Comparison of ENCODE assay signal across 13 cellular contexts in genomic region chr1:185520188-185520935, GRCh38.
DNase-seq lines count a peak whose midpoint lies in the region; ATAC-seq, FAIRE-seq and TF ChIP-seq lines count a peak whose summit lies in the region.
"Had no signal": no experiment of that assay in that cellular context is flagged by ENCODE, and none has a peak within 500 bp of the region (broad histone marks: within the 10 kb centered on the region; RNA-seq: fewer than 3 reads in every experiment).

No MANE protein-coding gene starts in this region.

- DNase-seq in A549 (ENCODE audit: low read depth in 1 of 2, low spot score in 1 of 2) = peak in 1 of 2 experiments; percentile 5
- no peak for DNase-seq in K562 (ENCODE audit: extremely low read depth in 1 of 4, low spot score in 3 of 4)
- no peak for DNase-seq in heart left ventricle
- no peak for DNase-seq in SW480 (ENCODE audit: low spot score)
- no peak for DNase-seq in uterus
- DNase-seq: endodermal cell, left ventricle myocardium superior had no signal

- CTCF ChIA-PET in A549 (lab: Yijun Ruan, JAX) = no interaction called here
- CTCF ChIA-PET in K562 (lab: Yijun Ruan, JAX; ENCODE audit: low intra/inter-chr PET ratio) = interaction anchor here (0.8 kb wide), 1 partner anchor 150 kb away, joined by 3 read pairs; no protein-coding TSS in a partner anchor

- no peak for TF ChIP-seq RAD21 in A549 (conservative IDR thresholded peaks at IDR 0.05 in 1 of 2, IDR thresholded peaks at IDR 0.05 in 1 of 2)
- TF ChIP-seq RAD21 in K562 (CRISPR knock-in tag; conservative IDR thresholded peaks at IDR 0.05 in 1 of 2, IDR thresholded peaks at IDR 0.05 in 1 of 2) = no peak

- no peak overlapping the region for H2AFZ ChIP-seq in K562 (ENCODE audit: low read depth, low read length)

- H3K4me2 ChIP-seq in A549 = no peak overlapping the region
- H3K4me2 ChIP-seq in K562 (ENCODE audit: insufficient read depth, low read length) = no peak overlapping the region

- no peak for TF ChIP-seq POLR2A in A549 (IDR thresholded peaks at IDR 0.05; ENCODE audit: low read length)
- TF ChIP-seq POLR2A in K562 (conservative IDR thresholded peaks at IDR 0.05) = no peak
- TF ChIP-seq POLR2A in heart left ventricle (IDR thresholded peaks at IDR 0.05) = no peak
- TF ChIP-seq POLR2A in uterus (IDR thresholded peaks at IDR 0.05) = no peak

- H3K9ac ChIP-seq in K562 (ENCODE audit: insufficient read depth in 1 of 2, low read depth in 2 of 2, low read length in 2 of 2) = no peak overlapping the region

- H3K4me3 ChIP-seq in A549 = no peak overlapping the region
- H3K4me3 ChIP-seq in K562 = no peak overlapping the region
- H3K4me3 ChIP-seq in heart left ventricle = no peak overlapping the region
- H3K4me3 ChIP-seq in uterus = no peak overlapping the region
- H3K4me3 ChIP-seq: right atrium auricular region, SJSA1 had no signal

- FAIRE-seq in A549 (lab: Jason Lieb, UNC) (peak; percentile 49), K562 (lab: Jason Lieb, UNC) (no peak)

- TF ChIP-seq EP300 in A549 (IDR thresholded peaks at IDR 0.05) (no peak), K562 (IDR thresholded peaks at IDR 0.05; ENCODE audit: low read length) (no peak)

- H3K36me3 ChIP-seq in K562 (ENCODE audit: control insufficient read depth, insufficient read depth, low read length) = no peaks in the 10 kb centered on the region
- H3K36me3 ChIP-seq in heart left ventricle = no peaks in the 10 kb centered on the region
- H3K36me3 ChIP-seq in uterus = no peaks in the 10 kb centered on the region
- H3K36me3 ChIP-seq: right atrium auricular region, SJSA1 had no signal

- no peaks in the 10 kb centered on the region for H3K27me3 ChIP-seq in K562 (ENCODE audit: control insufficient read depth in 2 of 2, insufficient read depth in 2 of 2, low read length in 2 of 2)
- no peaks in the 10 kb centered on the region for H3K27me3 ChIP-seq in heart left ventricle
- no peaks in the 10 kb centered on the region for H3K27me3 ChIP-seq in uterus
- H3K27me3 ChIP-seq: right atrium auricular region, SJSA1 had no signal

- intact Hi-C loops in K562 (cut with micrococcal nuclease) (no loop called here), heart left ventricle (cut with DNase I) (no loop called here), uterus (cut with DNase I; ENCODE audit: low total_unique reads) (no loop called here)

- H3K79me2 ChIP-seq in K562 (ENCODE audit: control insufficient read depth, insufficient read depth, low read length) = no peaks in the 10 kb centered on the region

- no peaks in the 10 kb centered on the region for H4K20me1 ChIP-seq in K562 (replicated peaks; ENCODE audit: control insufficient read depth, insufficient read depth, low read length)

- no peaks in the 10 kb centered on the region for H3K9me1 ChIP-seq in K562 (ENCODE audit: control insufficient read depth, insufficient read depth, low read length)

- BruUV-seq in K562 (replicated peaks; lab: Mats Ljungman, UMichigan) = no TSS peak

- in situ Hi-C loops in K562 (cut with MboI) = no loop called here

- H3K27ac ChIP-seq in A549 (no peak overlapping the region), K562 (ENCODE audit: extremely low read depth, low read depth, low read length) (no peak overlapping the region), heart left ventricle (no peak overlapping the region), uterus (no peak overlapping the region)
- H3K27ac ChIP-seq: C4-2B, right atrium auricular region, SJSA1 had no signal

- TF ChIP-seq CTCF in A549 (IDR thresholded peaks at IDR 0.05) = no peak
- no peak for TF ChIP-seq CTCF in K562 (IDR thresholded peaks at IDR 0.05 in 2 of 3, conservative IDR thresholded peaks at IDR 0.05 in 1 of 3; ENCODE audit: insufficient read depth in 2 of 3, low read depth in 1 of 3, low read length in 3 of 3)
- TF ChIP-seq CTCF in heart left ventricle (IDR thresholded peaks at IDR 0.05) = no peak
- TF ChIP-seq CTCF in uterus (IDR thresholded peaks at IDR 0.05) = no peak

- 22% methylated on average over 2 of the region's 2 CpGs for WGBS in A549 (ENCODE audit: missing lambda C conversion rate)
- 0% methylated on average over 2 of the region's 2 CpGs for WGBS in K562 (ENCODE audit: insufficient coverage, low coverage, missing lambda C conversion rate)
- WGBS in heart left ventricle, 4 donors = 83 to 92% (median 90%) methylated on average over 2 of the region's 2 CpGs

- no peak for ATAC-seq in A549
- peak; percentile 89 for ATAC-seq in GM19452 (IDR thresholded peaks at IDR 0.05; ENCODE audit: unreplicated experiment)
- ATAC-seq in HG03432 (IDR thresholded peaks at IDR 0.05; ENCODE audit: unreplicated experiment) = peak; percentile 78
- no peak for ATAC-seq in K562
- ATAC-seq in heart left ventricle = no peak
- no peak for ATAC-seq in GM19397 (IDR thresholded peaks at IDR 0.05; ENCODE audit: unreplicated experiment)
- ATAC-seq: left ventricle myocardium superior had no signal

- H3K9me3 ChIP-seq in A549 (peaks cover 42% of the 10 kb centered on the region), K562 (replicated peaks; ENCODE audit: control insufficient read depth, insufficient read depth, low read depth, low read length) (no peaks in the 10 kb centered on the region), heart left ventricle (peaks cover 0 to 27% (median 8%) of the 10 kb centered on the region in 12 donors), uterus (no peaks in the 10 kb centered on the region)

- H3K4me1 ChIP-seq in A549 (no peaks in the 10 kb centered on the region; the same call in 2 of the 3 replicates), K562 (replicated peaks in 1 of 2; ENCODE audit: control insufficient read depth in 2 of 2, insufficient read depth in 2 of 2, low read length in 2 of 2) (no peaks in the 10 kb centered on the region), heart left ventricle (no peaks in the 10 kb centered on the region), uterus (no peaks in the 10 kb centered on the region)
- H3K4me1 ChIP-seq: right atrium auricular region, SJSA1 had no signal

- POLR2A ChIA-PET in A549 (lab: Yijun Ruan, JAX) = no interaction called here
- POLR2A ChIA-PET in K562 (lab: Yijun Ruan, JAX) = no interaction called here

TF ChIP-seq in A549, 52 proteins besides CTCF, POLR2A, EP300 and RAD21:
- TF ChIP-seq HOXB13 (CRISPR knock-in tag; IDR thresholded peaks at IDR 0.05; ENCODE audit: low read depth) (no peak), NPAS2 (CRISPR knock-in tag; IDR thresholded peaks at IDR 0.05; ENCODE audit: borderline replicate concordance) (no peak), KDM1A (IDR thresholded peaks at IDR 0.05; ENCODE audit: low read depth) (no peak), FOSL2 (IDR thresholded peaks at IDR 0.05) (peak; percentile 10; the same call in 1 of the 2 replicates), FOSL2 (CRISPR knock-in tag; IDR thresholded peaks at IDR 0.05) (no peak), ZFP36 (IDR thresholded peaks at IDR 0.05; ENCODE audit: borderline replicate concordance, partially characterized antibody) (no peak), ZSCAN20 (CRISPR knock-in tag; IDR thresholded peaks at IDR 0.05) (no peak), POLR2AphosphoS2 (conservative IDR thresholded peaks at IDR 0.05; ENCODE audit: low read length) (no peak)
- TF ChIP-seq, protein P1, sequence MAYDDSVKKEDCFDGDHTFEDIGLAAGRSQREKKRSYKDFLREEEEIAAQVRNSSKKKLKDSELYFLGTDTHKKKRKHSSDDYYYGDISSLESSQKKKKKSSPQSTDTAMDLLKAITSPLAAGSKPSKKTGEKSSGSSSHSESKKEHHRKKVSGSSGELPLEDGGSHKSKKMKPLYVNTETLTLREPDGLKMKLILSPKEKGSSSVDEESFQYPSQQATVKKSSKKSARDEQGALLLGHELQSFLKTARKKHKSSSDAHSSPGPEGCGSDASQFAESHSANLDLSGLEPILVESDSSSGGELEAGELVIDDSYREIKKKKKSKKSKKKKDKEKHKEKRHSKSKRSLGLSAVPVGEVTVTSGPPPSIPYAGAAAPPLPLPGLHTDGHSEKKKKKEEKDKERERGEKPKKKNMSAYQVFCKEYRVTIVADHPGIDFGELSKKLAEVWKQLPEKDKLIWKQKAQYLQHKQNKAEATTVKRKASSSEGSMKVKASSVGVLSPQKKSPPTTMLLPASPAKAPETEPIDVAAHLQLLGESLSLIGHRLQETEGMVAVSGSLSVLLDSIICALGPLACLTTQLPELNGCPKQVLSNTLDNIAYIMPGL (CRISPR knock-in tag; IDR thresholded peaks at IDR 0.05; ENCODE audit: borderline replicate concordance) = no peak

TF ChIP-seq in K562, 482 proteins besides CTCF, POLR2A, EP300 and RAD21 (continues in another document):
- TF ChIP-seq, protein P2, sequence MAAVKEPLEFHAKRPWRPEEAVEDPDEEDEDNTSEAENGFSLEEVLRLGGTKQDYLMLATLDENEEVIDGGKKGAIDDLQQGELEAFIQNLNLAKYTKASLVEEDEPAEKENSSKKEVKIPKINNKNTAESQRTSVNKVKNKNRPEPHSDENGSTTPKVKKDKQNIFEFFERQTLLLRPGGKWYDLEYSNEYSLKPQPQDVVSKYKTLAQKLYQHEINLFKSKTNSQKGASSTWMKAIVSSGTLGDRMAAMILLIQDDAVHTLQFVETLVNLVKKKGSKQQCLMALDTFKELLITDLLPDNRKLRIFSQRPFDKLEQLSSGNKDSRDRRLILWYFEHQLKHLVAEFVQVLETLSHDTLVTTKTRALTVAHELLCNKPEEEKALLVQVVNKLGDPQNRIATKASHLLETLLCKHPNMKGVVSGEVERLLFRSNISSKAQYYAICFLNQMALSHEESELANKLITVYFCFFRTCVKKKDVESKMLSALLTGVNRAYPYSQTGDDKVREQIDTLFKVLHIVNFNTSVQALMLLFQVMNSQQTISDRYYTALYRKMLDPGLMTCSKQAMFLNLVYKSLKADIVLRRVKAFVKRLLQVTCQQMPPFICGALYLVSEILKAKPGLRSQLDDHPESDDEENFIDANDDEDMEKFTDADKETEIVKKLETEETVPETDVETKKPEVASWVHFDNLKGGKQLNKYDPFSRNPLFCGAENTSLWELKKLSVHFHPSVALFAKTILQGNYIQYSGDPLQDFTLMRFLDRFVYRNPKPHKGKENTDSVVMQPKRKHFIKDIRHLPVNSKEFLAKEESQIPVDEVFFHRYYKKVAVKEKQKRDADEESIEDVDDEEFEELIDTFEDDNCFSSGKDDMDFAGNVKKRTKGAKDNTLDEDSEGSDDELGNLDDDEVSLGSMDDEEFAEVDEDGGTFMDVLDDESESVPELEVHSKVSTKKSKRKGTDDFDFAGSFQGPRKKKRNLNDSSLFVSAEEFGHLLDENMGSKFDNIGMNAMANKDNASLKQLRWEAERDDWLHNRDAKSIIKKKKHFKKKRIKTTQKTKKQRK (IDR thresholded peaks at IDR 0.05; ENCODE audit: borderline replicate concordance, low read depth, low read length) = no peak
- TF ChIP-seq RBM15 (IDR thresholded peaks at IDR 0.05; ENCODE audit: insufficient read depth, low read length) = no peak
- no peak for TF ChIP-seq YBX1 (IDR thresholded peaks at IDR 0.05)
- no peak for TF ChIP-seq PRMT5 (CRISPR knock-in tag; IDR thresholded peaks at IDR 0.05)

Comparison
In these comparisons a context has a peak if more than half of its experiments do, and no peak if none do; other contexts are left out.
1. ATAC-seq: peak in GM19452 (single experiment) and HG03432 (single experiment); none in A549 (0 of 2), K562 (single experiment), heart left ventricle (0 of 4) and GM19397 (single experiment).
2. Of the 35 proteins assayed by ChIP-seq in both K562 and A549: peak only in K562: MAFK; only in A549: none; in both: none; in neither: 34.